ENCODE assay signal across 8 cellular contexts in genomic region chr7:39414669-39415035, GRCh38.
A peak's percentile ranks its signal among the peaks of the same experiment; 100 is the strongest.
DNase-seq lines count a peak whose midpoint lies in the region; ATAC-seq and TF ChIP-seq lines count a peak whose summit lies in the region.

No MANE protein-coding gene starts in this region.

- no peak overlapping the region for H3K9ac ChIP-seq in iPS-18a (ENCODE audit: low read length)

- H3K27me3 ChIP-seq in iPS-18a (ENCODE audit: control insufficient read depth, insufficient read depth, low read length) = no peaks in the 10 kb centered on the region

- peak overlapping the region; percentile 91 for H3K4me3 Mint-ChIP-seq in HFFc6
- H3K4me3 Mint-ChIP-seq in activated CD8-positive, alpha-beta T cell treated with anti-CD3 and anti-CD28 coated beads, Interleukin-2, amount 10 ng/mL, durations not matched to agents 7 days and 5 days = peak overlapping the region; percentile 58
- peak overlapping the region; percentile 91 to 92 for H3K4me3 Mint-ChIP-seq in stimulated activated naive B cell treated with anti-CD40 and anti-IgM and Interleukin-4, amounts not matched to agents 10 μg/mL and 1 μg/mL and 100 μg/mL, for 72 hours

- DNase-seq in HFFc6 (no peak), NCI-H2081 (lab: John Stamatoyannopoulos, UW) (no peak), D341Med (ENCODE audit: low spot score) (no peak)
- DNase-seq in activated CD8-positive, alpha-beta T cell treated with anti-CD3 and anti-CD28 coated beads, Interleukin-2, amount 10 ng/mL, durations not matched to agents 7 days and 5 days = no peak
- DNase-seq in stimulated activated naive B cell treated with anti-CD40 and anti-IgM and Interleukin-4, amounts not matched to agents 10 μg/mL and 1 μg/mL and 100 μg/mL, for 72 hours = no peak

- CTCF ChIA-PET in activated CD8-positive, alpha-beta T cell treated with anti-CD3 and anti-CD28 coated beads, Interleukin-2, amount 10 ng/mL, durations not matched to agents 7 days and 5 days (lab: Charles Lee) = interaction anchor here (0.7 to 1.1 kb wide), 3 partner anchors 12 to 51 kb away, joined by 3 to 5 read pairs (median 3); no protein-coding TSS in a partner anchor

- no peaks in the 10 kb centered on the region for H3K9me3 Mint-ChIP-seq in HFFc6
- H3K9me3 Mint-ChIP-seq in activated CD8-positive, alpha-beta T cell treated with anti-CD3 and anti-CD28 coated beads, Interleukin-2, amount 10 ng/mL, durations not matched to agents 7 days and 5 days (ENCODE audit: insufficient read depth) = no peaks in the 10 kb centered on the region
- H3K9me3 Mint-ChIP-seq in stimulated activated naive B cell treated with anti-CD40 and anti-IgM and Interleukin-4, amounts not matched to agents 10 μg/mL and 1 μg/mL and 100 μg/mL, for 72 hours = no peaks in the 10 kb centered on the region

- H3K9me3 ChIP-seq in iPS-18a (ENCODE audit: control insufficient read depth, low read depth, low read length) = no peaks in the 10 kb centered on the region

- peaks cover 9% of the 10 kb centered on the region for H3K4me1 Mint-ChIP-seq in HFFc6 (ENCODE audit: low read depth)
- peaks cover 9% of the 10 kb centered on the region for H3K4me1 Mint-ChIP-seq in activated CD8-positive, alpha-beta T cell treated with anti-CD3 and anti-CD28 coated beads, Interleukin-2, amount 10 ng/mL, durations not matched to agents 7 days and 5 days (ENCODE audit: low read depth)
- H3K4me1 Mint-ChIP-seq in stimulated activated naive B cell treated with anti-CD40 and anti-IgM and Interleukin-4, amounts not matched to agents 10 μg/mL and 1 μg/mL and 100 μg/mL, for 72 hours = peaks cover 5 to 8% of the 10 kb centered on the region in 2 donors

- no peaks in the 10 kb centered on the region for H3K4me1 ChIP-seq in iPS-18a (ENCODE audit: control insufficient read depth, low read depth, low read length)

- no peaks in the 10 kb centered on the region for H3K36me3 ChIP-seq in iPS-18a (ENCODE audit: control insufficient read depth, low read depth, low read length)

- POLR2A ChIA-PET in activated CD8-positive, alpha-beta T cell treated with anti-CD3 and anti-CD28 coated beads, Interleukin-2, amount 10 ng/mL, durations not matched to agents 7 days and 5 days (lab: Charles Lee) = interaction anchor here (0.5 kb wide), 1 partner anchor 12 kb away, joined by 3 read pairs; no protein-coding TSS in a partner anchor

- no peak for ATAC-seq in activated CD8-positive, alpha-beta T cell treated with anti-CD3 and anti-CD28 coated beads, Interleukin-2, amount 10 ng/mL, durations not matched to agents 7 days and 5 days
- ATAC-seq in stimulated activated naive B cell treated with anti-CD40 and anti-IgM and Interleukin-4, amounts not matched to agents 10 μg/mL and 1 μg/mL and 100 μg/mL, for 72 hours (replicated peaks) = no peak
- ATAC-seq in GM19023 (IDR thresholded peaks at IDR 0.05; ENCODE audit: unreplicated experiment) = no peak
- ATAC-seq in GM18505 (IDR thresholded peaks at IDR 0.05; ENCODE audit: unreplicated experiment) = no peak

- TF ChIP-seq CTCF in HFFc6 (IDR thresholded peaks at IDR 0.05) = no peak

- no peak for TF ChIP-seq POLR2A in GM18505 (IDR thresholded peaks at IDR 0.05; ENCODE audit: borderline replicate concordance, extremely low read depth, insufficient read depth, insufficient read length)

- H3K27ac ChIP-seq in iPS-18a (ENCODE audit: low read length) = no peak overlapping the region

- peak overlapping the region; percentile 73 for H3K4me3 ChIP-seq in iPS-18a (ENCODE audit: low read length)

- H3K27me3 Mint-ChIP-seq in HFFc6 (ENCODE audit: insufficient read depth) = peaks cover 4% of the 10 kb centered on the region
- peaks cover 47% of the 10 kb centered on the region for H3K27me3 Mint-ChIP-seq in activated CD8-positive, alpha-beta T cell treated with anti-CD3 and anti-CD28 coated beads, Interleukin-2, amount 10 ng/mL, durations not matched to agents 7 days and 5 days (ENCODE audit: low read depth)
- no peaks in the 10 kb centered on the region for H3K27me3 Mint-ChIP-seq in stimulated activated naive B cell treated with anti-CD40 and anti-IgM and Interleukin-4, amounts not matched to agents 10 μg/mL and 1 μg/mL and 100 μg/mL, for 72 hours

- H3K36me3 Mint-ChIP-seq in HFFc6 (ENCODE audit: low read depth) = no peaks in the 10 kb centered on the region
- no peaks in the 10 kb centered on the region for H3K36me3 Mint-ChIP-seq in activated CD8-positive, alpha-beta T cell treated with anti-CD3 and anti-CD28 coated beads, Interleukin-2, amount 10 ng/mL, durations not matched to agents 7 days and 5 days (ENCODE audit: low read depth)
- H3K36me3 Mint-ChIP-seq in stimulated activated naive B cell treated with anti-CD40 and anti-IgM and Interleukin-4, amounts not matched to agents 10 μg/mL and 1 μg/mL and 100 μg/mL, for 72 hours = no peaks in the 10 kb centered on the region

- H3K27ac Mint-ChIP-seq in HFFc6 = no peak overlapping the region
- no peak overlapping the region for H3K27ac Mint-ChIP-seq in activated CD8-positive, alpha-beta T cell treated with anti-CD3 and anti-CD28 coated beads, Interleukin-2, amount 10 ng/mL, durations not matched to agents 7 days and 5 days
- H3K27ac Mint-ChIP-seq in stimulated activated naive B cell treated with anti-CD40 and anti-IgM and Interleukin-4, amounts not matched to agents 10 μg/mL and 1 μg/mL and 100 μg/mL, for 72 hours = no peak overlapping the region
